In the genomic region with DNA sequence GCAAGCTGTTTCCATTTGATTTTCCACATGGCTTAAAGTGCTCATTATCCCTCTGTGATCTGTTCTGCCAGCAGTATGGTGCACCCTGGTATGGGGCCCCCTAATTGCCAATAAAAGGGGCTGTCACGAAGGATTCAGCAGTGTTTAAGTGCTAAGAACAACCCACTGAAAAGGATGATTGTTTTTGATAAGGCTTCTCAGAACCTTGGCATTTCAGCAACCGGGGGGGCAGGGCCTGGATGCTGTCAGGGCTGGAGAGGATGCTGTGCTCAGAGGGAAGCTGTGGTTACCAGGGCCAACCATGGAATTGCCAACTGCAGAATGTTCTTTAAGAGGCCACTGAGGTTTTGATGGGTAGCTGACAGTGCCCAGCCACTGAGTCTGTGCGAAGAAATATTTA, we compare ENCODE assay signal across 20 cellular contexts.
A peak's percentile ranks its signal among the peaks of the same experiment; 100 is the strongest.
DNase-seq lines count a peak whose midpoint lies in the region; FAIRE-seq and TF ChIP-seq lines count a peak whose summit lies in the region.
"Had no signal": no experiment of that assay in that cellular context is flagged by ENCODE, and none has a peak within 500 bp of the region (broad histone marks: within the 10 kb centered on the region; RNA-seq: fewer than 3 reads in every experiment).

No MANE protein-coding gene starts in this region.

- no peaks in the 10 kb centered on the region for H3K36me3 ChIP-seq in neural cell (ENCODE audit: insufficient read depth, low read length)
- H3K36me3 ChIP-seq in OCI-LY7 (ENCODE audit: insufficient read depth, low read length) = no peaks in the 10 kb centered on the region
- H3K36me3 ChIP-seq in kidney (ENCODE audit: control insufficient read depth in 1 of 2, insufficient read depth in 2 of 2, low read length in 2 of 2) = no peaks in the 10 kb centered on the region
- H3K36me3 ChIP-seq: left lung had no signal

- H3K79me2 ChIP-seq in neural cell (replicated peaks; ENCODE audit: insufficient read depth, low read length) (peaks cover 15% of the 10 kb centered on the region), OCI-LY7 (ENCODE audit: insufficient read depth, low read depth, low read length) (no peaks in the 10 kb centered on the region)
- H3K79me2 ChIP-seq: parathyroid adenoma had no signal

- TF ChIP-seq RAD21 in neural cell (conservative IDR thresholded peaks at IDR 0.05) = peak; percentile 44

- POLR2A ChIA-PET in OCI-LY7 (lab: Charles Lee) = no interaction called here

- peak; percentile 39 for DNase-seq in AG10803 (ENCODE audit: low read depth)
- peak; percentile 57 for DNase-seq in NCI-H2171 treated with DMSO at 0.1 percent for 48 hours (lab: John Stamatoyannopoulos, UW)
- DNase-seq in caudate nucleus (lab: John Stamatoyannopoulos, UW) = no peak
- no peak for DNase-seq in mucosa of gallbladder (ENCODE audit: low spot score)
- no peak for DNase-seq in OCI-LY7 (ENCODE audit: low spot score)
- DNase-seq in kidney = no peak
- no peak for DNase-seq in stimulated activated CD4-positive, alpha-beta T cell treated with anti-CD3 and anti-CD28 coated beads, Interleukin-4, amount 100 ng/mL, for 4 hours
- DNase-seq: activated gamma-delta T cell treated with Interleukin-2 at 50 U/mL for 16 hours; AML-193; DND-41; foreskin keratinocyte; KBM-7; left lung; NCI-H2081 treated with DMSO at 0.1 percent for 48 hours; stimulated activated CD4-positive, alpha-beta T cell treated with anti-CD3 and anti-CD28 coated beads, Interleukin-1b, Interleukin-23, amount 100 ng/mL, for 48 hours had no signal

- H3K4me1 ChIP-seq in OCI-LY7 (ENCODE audit: insufficient read depth, low read length, poor library complexity, severe bottlenecking) = no peaks in the 10 kb centered on the region
- H3K4me1 ChIP-seq in kidney (ENCODE audit: control insufficient read depth in 1 of 2, insufficient read depth in 1 of 2, low read depth in 1 of 2, low read length in 2 of 2) = peaks cover 0 to 3% of the 10 kb centered on the region in 2 donors
- H3K4me1 ChIP-seq: foreskin keratinocyte, parathyroid adenoma had no signal

- H3K27ac ChIP-seq in caudate nucleus (ENCODE audit: low read depth, low read length) (peak overlapping the region; percentile 80), neural cell (ENCODE audit: low read length) (peak overlapping the region; percentile 93), OCI-LY7 (ENCODE audit: low read depth, low read length, poor library complexity, severe bottlenecking) (no peak overlapping the region), kidney (ENCODE audit: low read depth in 2 of 2, low read length in 2 of 2) (no peak overlapping the region)
- H3K27ac ChIP-seq: foreskin keratinocyte, left lung, parathyroid adenoma, SJSA1 had no signal

- BruUV-seq in OCI-LY7 (replicated peaks; lab: Mats Ljungman, UMichigan) = no TSS peak

- no peak overlapping the region for H2AFZ ChIP-seq in neural cell (ENCODE audit: low read depth, low read length)
- no peak overlapping the region for H2AFZ ChIP-seq in OCI-LY7 (ENCODE audit: low read length)
- H2AFZ ChIP-seq: parathyroid adenoma had no signal

- H3K9me2 ChIP-seq in neural cell (ENCODE audit: insufficient read depth, low read length) (no peaks in the 10 kb centered on the region), OCI-LY7 (ENCODE audit: insufficient read depth, low read length) (no peaks in the 10 kb centered on the region)

- TF ChIP-seq CTCF in AG10803 (conservative IDR thresholded peaks at IDR 0.05; ENCODE audit: low read length) = no peak
- TF ChIP-seq CTCF in neural cell (IDR thresholded peaks at IDR 0.05; ENCODE audit: poor library complexity, severe bottlenecking) = no peak
- TF ChIP-seq CTCF in OCI-LY7 (conservative IDR thresholded peaks at IDR 0.05; ENCODE audit: low read length) = no peak
- no peak for TF ChIP-seq CTCF in kidney (IDR thresholded peaks at IDR 0.05; ENCODE audit: borderline replicate concordance, extremely low read depth, insufficient read depth)

- intact Hi-C loops in OCI-LY7 (cut with micrococcal nuclease; ENCODE audit: unreplicated experiment) (no loop called here), kidney (cut with DNase I) (no loop called here)

- peak overlapping the region; percentile 63 for H3K9ac ChIP-seq in neural cell (ENCODE audit: low read length)
- H3K9ac ChIP-seq in kidney (ENCODE audit: low read length in 2 of 2) = no peak overlapping the region
- H3K9ac ChIP-seq: parathyroid adenoma had no signal

- H4K20me1 ChIP-seq in neural cell (ENCODE audit: insufficient read depth) = no peaks in the 10 kb centered on the region
- no peaks in the 10 kb centered on the region for H4K20me1 ChIP-seq in OCI-LY7 (ENCODE audit: insufficient read depth, low read length)

- H3F3A ChIP-seq in neural cell (ENCODE audit: insufficient read depth, low read length, poor library complexity, severe bottlenecking) = peaks cover 3% of the 10 kb centered on the region

- peak; percentile 88 for TF ChIP-seq EP300 in neural cell (conservative IDR thresholded peaks at IDR 0.05; ENCODE audit: poor library complexity, severe bottlenecking)

- CTCF ChIA-PET in OCI-LY7 (lab: Charles Lee; ENCODE audit: unreplicated experiment) = no interaction called here

- H3K9me3 ChIP-seq in neural cell (ENCODE audit: low read length) (no peaks in the 10 kb centered on the region), OCI-LY7 (ENCODE audit: low read length) (no peaks in the 10 kb centered on the region), kidney (ENCODE audit: control insufficient read depth in 1 of 2, low read length in 2 of 2) (no peaks in the 10 kb centered on the region)
- H3K9me3 ChIP-seq: left lung, SJSA1 had no signal

- no peak for FAIRE-seq in kidney (lab: Jason Lieb, UNC)
- FAIRE-seq: endothelial cell of umbilical vein had no signal

- H3K4me3 ChIP-seq in AG10803 (ENCODE audit: low read length) (no peak overlapping the region), neural cell (ENCODE audit: low read length) (peak overlapping the region; percentile 59), OCI-LY7 (ENCODE audit: low read depth, low read length, poor library complexity, severe bottlenecking) (no peak overlapping the region), kidney (ENCODE audit: low read length in 2 of 2) (no peak overlapping the region)
- H3K4me3 ChIP-seq: coronary artery, left lung, SJSA1 had no signal

- peak overlapping the region; percentile 62 for H3K4me2 ChIP-seq in neural cell (ENCODE audit: low read length)
- no peak overlapping the region for H3K4me2 ChIP-seq in OCI-LY7 (ENCODE audit: low read length)

- no peaks in the 10 kb centered on the region for H3K27me3 ChIP-seq in neural cell (ENCODE audit: insufficient read depth, low read depth, low read length)
- H3K27me3 ChIP-seq: foreskin keratinocyte, left lung, SJSA1 had no signal

TF ChIP-seq in neural cell, 6 proteins besides CTCF, POLR2A, EP300 and RAD21:
- TF ChIP-seq, protein P1, sequence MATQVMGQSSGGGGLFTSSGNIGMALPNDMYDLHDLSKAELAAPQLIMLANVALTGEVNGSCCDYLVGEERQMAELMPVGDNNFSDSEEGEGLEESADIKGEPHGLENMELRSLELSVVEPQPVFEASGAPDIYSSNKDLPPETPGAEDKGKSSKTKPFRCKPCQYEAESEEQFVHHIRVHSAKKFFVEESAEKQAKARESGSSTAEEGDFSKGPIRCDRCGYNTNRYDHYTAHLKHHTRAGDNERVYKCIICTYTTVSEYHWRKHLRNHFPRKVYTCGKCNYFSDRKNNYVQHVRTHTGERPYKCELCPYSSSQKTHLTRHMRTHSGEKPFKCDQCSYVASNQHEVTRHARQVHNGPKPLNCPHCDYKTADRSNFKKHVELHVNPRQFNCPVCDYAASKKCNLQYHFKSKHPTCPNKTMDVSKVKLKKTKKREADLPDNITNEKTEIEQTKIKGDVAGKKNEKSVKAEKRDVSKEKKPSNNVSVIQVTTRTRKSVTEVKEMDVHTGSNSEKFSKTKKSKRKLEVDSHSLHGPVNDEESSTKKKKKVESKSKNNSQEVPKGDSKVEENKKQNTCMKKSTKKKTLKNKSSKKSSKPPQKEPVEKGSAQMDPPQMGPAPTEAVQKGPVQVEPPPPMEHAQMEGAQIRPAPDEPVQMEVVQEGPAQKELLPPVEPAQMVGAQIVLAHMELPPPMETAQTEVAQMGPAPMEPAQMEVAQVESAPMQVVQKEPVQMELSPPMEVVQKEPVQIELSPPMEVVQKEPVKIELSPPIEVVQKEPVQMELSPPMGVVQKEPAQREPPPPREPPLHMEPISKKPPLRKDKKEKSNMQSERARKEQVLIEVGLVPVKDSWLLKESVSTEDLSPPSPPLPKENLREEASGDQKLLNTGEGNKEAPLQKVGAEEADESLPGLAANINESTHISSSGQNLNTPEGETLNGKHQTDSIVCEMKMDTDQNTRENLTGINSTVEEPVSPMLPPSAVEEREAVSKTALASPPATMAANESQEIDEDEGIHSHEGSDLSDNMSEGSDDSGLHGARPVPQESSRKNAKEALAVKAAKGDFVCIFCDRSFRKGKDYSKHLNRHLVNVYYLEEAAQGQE (IDR thresholded peaks at IDR 0.05; ENCODE audit: borderline replicate concordance) = peak; percentile 75
- TF ChIP-seq EZH2 (IDR thresholded peaks at IDR 0.05; ENCODE audit: borderline replicate concordance, insufficient read depth, low read length, poor library complexity, severe bottlenecking) (no peak), POLR2AphosphoS5 (IDR thresholded peaks at IDR 0.05) (peak; percentile 91), MXI1 (conservative IDR thresholded peaks at IDR 0.05; ENCODE audit: poor library complexity, severe bottlenecking) (peak; percentile 64), SMC3 (conservative IDR thresholded peaks at IDR 0.05; ENCODE audit: poor library complexity) (peak; percentile 43), TAF1 (IDR thresholded peaks at IDR 0.05; ENCODE audit: low read depth) (no peak)

Comparison
In these comparisons a context has a peak if more than half of its experiments do, and no peak if none do; other contexts are left out.
1. DNase-seq: peak in AG10803 (single experiment) and NCI-H2171 treated with DMSO at 0.1 percent for 48 hours (single experiment); none in caudate nucleus (0 of 61), mucosa of gallbladder (single experiment), OCI-LY7 (single experiment), kidney (single experiment) and stimulated activated CD4-positive, alpha-beta T cell treated with anti-CD3 and anti-CD28 coated beads, Interleukin-4, amount 100 ng/mL, for 4 hours (0 of 2).
2. H3K27ac ChIP-seq: peak in caudate nucleus (single experiment) and neural cell (single experiment); none in OCI-LY7 (single experiment) and kidney (0 of 2).